Comparison of ENCODE assay signal across 1 cellular context in genomic region chr17:8382880-8383142, GRCh38.
TF ChIP-seq lines count a peak whose summit lies in the region.

No MANE protein-coding gene starts in this region.

TF ChIP-seq in K562, 482 proteins besides CTCF, POLR2A, EP300 and RAD21 (continued from another document and continues in another):
- 0 out of 2 replicates have a peak, but pooled peaks have one; percentile 23 for TF ChIP-seq AFF4 (CRISPR knock-in tag; IDR thresholded peaks at IDR 0.05)
- no peak for TF ChIP-seq BCLAF1 (IDR thresholded peaks at IDR 0.05; ENCODE audit: borderline replicate concordance in 1 of 2, control insufficient read depth in 1 of 2, low read depth in 2 of 2, low read length in 1 of 2)
- TF ChIP-seq MTA2 (IDR thresholded peaks at IDR 0.05; ENCODE audit: low read depth), result no peak
- TF ChIP-seq ZFX (CRISPR knock-in tag; IDR thresholded peaks at IDR 0.05), result peak; percentile 43; the same call in 1 of the 2 replicates
- no peak for TF ChIP-seq ARID3B (CRISPR knock-in tag; IDR thresholded peaks at IDR 0.05; ENCODE audit: borderline replicate concordance)
- no peak for TF ChIP-seq ZNF217 (CRISPR knock-in tag; IDR thresholded peaks at IDR 0.05)
- no peak for TF ChIP-seq ZFP91 (CRISPR knock-in tag; IDR thresholded peaks at IDR 0.05)
- no peak for TF ChIP-seq ZNF583 (CRISPR knock-in tag; IDR thresholded peaks at IDR 0.05)
- TF ChIP-seq ZNF184 (CRISPR knock-in tag; IDR thresholded peaks at IDR 0.05), result no peak
- TF ChIP-seq MYC (IDR thresholded peaks at IDR 0.05; ENCODE audit: low read depth, low read length), result no peak; the same call in 1 of the 2 replicates
- peak; percentile 86; the same call in 1 of the 2 replicates for TF ChIP-seq MYC (CRISPR knock-in tag; IDR thresholded peaks at IDR 0.05; ENCODE audit: borderline replicate concordance, low read depth)
- TF ChIP-seq ELF1 (tag; IDR thresholded peaks at IDR 0.05), result no peak
- no peak for TF ChIP-seq FUS (optimal IDR thresholded peaks at IDR 0.05; ENCODE audit: low read depth, low read length)
- no peak for TF ChIP-seq ESRRA (IDR thresholded peaks at IDR 0.05; ENCODE audit: borderline replicate concordance, low read depth)
- TF ChIP-seq CHD1 (IDR thresholded peaks at IDR 0.05; ENCODE audit: low read length), result peak; percentile 68
- no peak for TF ChIP-seq TBL1XR1 (IDR thresholded peaks at IDR 0.05; ENCODE audit: low read length in 2 of 2)
- TF ChIP-seq PURB (CRISPR knock-in tag; IDR thresholded peaks at IDR 0.05; ENCODE audit: low read depth), result no peak
- TF ChIP-seq RHOXF2B (CRISPR knock-in tag; conservative IDR thresholded peaks at IDR 0.05), result no peak
- TF ChIP-seq FOSL1 (tag; conservative IDR thresholded peaks at IDR 0.05), result peak; percentile 23; the same call in 1 of the 2 replicates
- TF ChIP-seq RB1 (IDR thresholded peaks at IDR 0.05; ENCODE audit: low read depth), result no peak
- TF ChIP-seq ZNF175 (CRISPR knock-in tag; IDR thresholded peaks at IDR 0.05; ENCODE audit: low read depth), result no peak
- TF ChIP-seq EHMT2 (IDR thresholded peaks at IDR 0.05), result no peak
- no peak for TF ChIP-seq ATF3 (IDR thresholded peaks at IDR 0.05)
- TF ChIP-seq ATF3 (CRISPR knock-in tag; conservative IDR thresholded peaks at IDR 0.05), result no peak
- TF ChIP-seq ZNF551 (CRISPR knock-in tag; IDR thresholded peaks at IDR 0.05), result no peak
- TF ChIP-seq ZNF766 (CRISPR knock-in tag; conservative IDR thresholded peaks at IDR 0.05), result no peak
- no peak for TF ChIP-seq PHB (CRISPR knock-in tag; IDR thresholded peaks at IDR 0.05)
- TF ChIP-seq NFE2L1 (tag; IDR thresholded peaks at IDR 0.05; ENCODE audit: borderline replicate concordance, low read depth), result no peak
- TF ChIP-seq CREB5 (CRISPR knock-in tag; IDR thresholded peaks at IDR 0.05), result no peak
- no peak for TF ChIP-seq STAG1 (CRISPR knock-in tag; IDR thresholded peaks at IDR 0.05; ENCODE audit: borderline replicate concordance)
- TF ChIP-seq ZNF655 (CRISPR knock-in tag; IDR thresholded peaks at IDR 0.05), result no peak
- no peak for TF ChIP-seq HMGN3 (IDR thresholded peaks at IDR 0.05; ENCODE audit: borderline replicate concordance, extremely low read depth, insufficient read length, low read depth, low read length)
- no peak for TF ChIP-seq CBX5 (IDR thresholded peaks at IDR 0.05; ENCODE audit: borderline replicate concordance, low read depth)
- no peak for TF ChIP-seq HIVEP1 (CRISPR knock-in tag; IDR thresholded peaks at IDR 0.05)
- no peak for TF ChIP-seq TFAP4 (CRISPR knock-in tag; IDR thresholded peaks at IDR 0.05; ENCODE audit: borderline replicate concordance)
- TF ChIP-seq NKRF (IDR thresholded peaks at IDR 0.05; ENCODE audit: borderline replicate concordance), result peak; percentile 89; the same call in 1 of the 2 replicates
- TF ChIP-seq VEZF1 (CRISPR knock-in tag; IDR thresholded peaks at IDR 0.05), result no peak
- no peak for TF ChIP-seq CBFA2T2 (conservative IDR thresholded peaks at IDR 0.05)
- TF ChIP-seq ZNF140 (CRISPR knock-in tag; IDR thresholded peaks at IDR 0.05), result no peak
- TF ChIP-seq PHF20 (IDR thresholded peaks at IDR 0.05; ENCODE audit: partially characterized antibody), result peak; percentile 86
